In genomic region chr5:40401965-40402364, GRCh38 we compare ENCODE assay signal across 10 cellular contexts.
A peak's percentile ranks its signal among the peaks of the same experiment; 100 is the strongest.
DNase-seq lines count a peak whose midpoint lies in the region; ATAC-seq and TF ChIP-seq lines count a peak whose summit lies in the region.
"Had no signal": no experiment of that assay in that cellular context is flagged by ENCODE, and none has a peak within 500 bp of the region (broad histone marks: within the 10 kb centered on the region; RNA-seq: fewer than 3 reads in every experiment).

No MANE protein-coding gene starts in this region.

- H3K27me3 ChIP-seq in CD8-positive, alpha-beta T cell (ENCODE audit: insufficient read depth, low read length): no peaks in the 10 kb centered on the region
- H3K27me3 ChIP-seq in tibial artery: no peaks in the 10 kb centered on the region
- H3K27me3 ChIP-seq: right lobe of liver had no signal

- TF ChIP-seq CTCF in CD8-positive, alpha-beta T cell (IDR thresholded peaks at IDR 0.05): no peak
- TF ChIP-seq CTCF in mucosa of descending colon (IDR thresholded peaks at IDR 0.05): no peak
- TF ChIP-seq CTCF in tibial artery (IDR thresholded peaks at IDR 0.05): no peak

- ATAC-seq in CD8-positive, alpha-beta T cell: peak; percentile 19
- peak; percentile 38 for ATAC-seq in mucosa of descending colon
- no peak for ATAC-seq in HG03280 (IDR thresholded peaks at IDR 0.05; ENCODE audit: unreplicated experiment)

- peaks cover 2% of the 10 kb centered on the region for H3K36me3 Mint-ChIP-seq in CD8-positive, alpha-beta T cell
- H3K36me3 Mint-ChIP-seq in activated T-helper 2 cell treated with anti-CD3 and anti-CD28 coated beads, Interferon-gamma antibody, Interleukin-2, Interleukin-4, amounts not matched to agents 10 μg/mL and 5 μg/mL and 100 μg/mL, durations not matched to agents 14 hours and 24 hours and 36 hours (ENCODE audit: low read depth): peaks cover 24% of the 10 kb centered on the region
- H3K36me3 Mint-ChIP-seq: type B pancreatic cell had no signal

- no peaks in the 10 kb centered on the region for H3K27me3 Mint-ChIP-seq in CD8-positive, alpha-beta T cell (ENCODE audit: low read depth)
- H3K27me3 Mint-ChIP-seq in activated T-helper 2 cell treated with anti-CD3 and anti-CD28 coated beads, Interferon-gamma antibody, Interleukin-2, Interleukin-4, amounts not matched to agents 10 μg/mL and 5 μg/mL and 100 μg/mL, durations not matched to agents 14 hours and 24 hours and 36 hours (ENCODE audit: low read depth): no peaks in the 10 kb centered on the region

- no peaks in the 10 kb centered on the region for H3K36me3 ChIP-seq in CD8-positive, alpha-beta T cell (ENCODE audit: insufficient read depth, low read length)
- H3K36me3 ChIP-seq in mucosa of descending colon (ENCODE audit: low read depth): no peaks in the 10 kb centered on the region
- H3K36me3 ChIP-seq in tibial artery: no peaks in the 10 kb centered on the region
- H3K36me3 ChIP-seq: right lobe of liver had no signal

- peaks cover 2% of the 10 kb centered on the region for H3K9me3 Mint-ChIP-seq in CD8-positive, alpha-beta T cell
- H3K9me3 Mint-ChIP-seq in activated T-helper 2 cell treated with anti-CD3 and anti-CD28 coated beads, Interferon-gamma antibody, Interleukin-2, Interleukin-4, amounts not matched to agents 10 μg/mL and 5 μg/mL and 100 μg/mL, durations not matched to agents 14 hours and 24 hours and 36 hours: no peaks in the 10 kb centered on the region
- H3K9me3 Mint-ChIP-seq: type B pancreatic cell had no signal

- DNase-seq in CD8-positive, alpha-beta T cell: peak in 3 of 7 experiments; percentile 40 to 55 (median 42)
- DNase-seq in NOMO-1 treated with DMSO at 0.1 percent for 48 hours (lab: John Stamatoyannopoulos, UW; ENCODE audit: unreplicated experiment): peak; percentile 67
- no peak for DNase-seq in activated T-helper 2 cell treated with anti-CD3 and anti-CD28 coated beads, Interferon-gamma antibody, Interleukin-2, Interleukin-4, amounts not matched to agents 10 μg/mL and 5 μg/mL and 100 μg/mL, durations not matched to agents 14 hours and 24 hours and 36 hours (ENCODE audit: low spot score)
- no peak for DNase-seq in mucosa of descending colon
- DNase-seq in SW480 (ENCODE audit: low spot score): no peak
- no peak for DNase-seq in hepatic stellate cell (ENCODE audit: low spot score)
- no peak for DNase-seq in tibial artery
- DNase-seq: right lobe of liver had no signal

- peaks cover 62% of the 10 kb centered on the region for H3K4me1 Mint-ChIP-seq in CD8-positive, alpha-beta T cell (ENCODE audit: low read depth)
- peaks cover 73% of the 10 kb centered on the region for H3K4me1 Mint-ChIP-seq in activated T-helper 2 cell treated with anti-CD3 and anti-CD28 coated beads, Interferon-gamma antibody, Interleukin-2, Interleukin-4, amounts not matched to agents 10 μg/mL and 5 μg/mL and 100 μg/mL, durations not matched to agents 14 hours and 24 hours and 36 hours (ENCODE audit: low read depth)

- peak overlapping the region; percentile 27 for H3K27ac Mint-ChIP-seq in CD8-positive, alpha-beta T cell
- H3K27ac Mint-ChIP-seq in activated T-helper 2 cell treated with anti-CD3 and anti-CD28 coated beads, Interferon-gamma antibody, Interleukin-2, Interleukin-4, amounts not matched to agents 10 μg/mL and 5 μg/mL and 100 μg/mL, durations not matched to agents 14 hours and 24 hours and 36 hours: peak overlapping the region; percentile 31
- H3K27ac Mint-ChIP-seq: type B pancreatic cell had no signal

- POLR2A ChIA-PET in CD8-positive, alpha-beta T cell (lab: Charles Lee): interaction anchor here (1.2 to 1.9 kb wide), 2 partner anchors 8 to 12 kb away, joined by 3 to 10 read pairs; no protein-coding TSS in a partner anchor

- CTCF ChIA-PET in CD8-positive, alpha-beta T cell (lab: Charles Lee): interaction anchor here (1.0 kb wide), 1 partner anchor 8 kb away, joined by 4 read pairs; no protein-coding TSS in a partner anchor

- no peak overlapping the region for H3K4me3 ChIP-seq in CD8-positive, alpha-beta T cell (ENCODE audit: low read depth, low read length)
- H3K4me3 ChIP-seq in mucosa of descending colon (no peak overlapping the region), tibial artery (no peak overlapping the region)
- H3K4me3 ChIP-seq: right lobe of liver had no signal

- no peak overlapping the region for H3K27ac ChIP-seq in CD8-positive, alpha-beta T cell (ENCODE audit: low read depth, low read length)
- H3K27ac ChIP-seq in tibial artery: no peak overlapping the region
- H3K27ac ChIP-seq: right lobe of liver had no signal

- intact Hi-C loops in CD8-positive, alpha-beta T cell (cut with DNase I, micrococcal nuclease): no loop called here
- intact Hi-C loops in activated T-helper 2 cell treated with anti-CD3 and anti-CD28 coated beads, Interferon-gamma antibody, Interleukin-2, Interleukin-4, amounts not matched to agents 10 μg/mL and 5 μg/mL and 100 μg/mL, durations not matched to agents 14 hours and 24 hours and 36 hours (cut with micrococcal nuclease): loop anchor here (1.0 to 10.0 kb wide), 4 partner anchors 8 to 1187 kb away; partner anchors contain the start of genes FYB1 and RPL37
- intact Hi-C loops in mucosa of descending colon (cut with DNase I, micrococcal nuclease): no loop called here
- intact Hi-C loops in tibial artery (cut with DNase I; ENCODE audit: low total_unique reads): no loop called here

- no peaks in the 10 kb centered on the region for H3K9me3 ChIP-seq in CD8-positive, alpha-beta T cell (ENCODE audit: low read length)
- H3K9me3 ChIP-seq in mucosa of descending colon (no peaks in the 10 kb centered on the region), tibial artery (no peaks in the 10 kb centered on the region)
- H3K9me3 ChIP-seq: right lobe of liver had no signal

- no peak overlapping the region for H3K4me3 Mint-ChIP-seq in CD8-positive, alpha-beta T cell
- no peak overlapping the region for H3K4me3 Mint-ChIP-seq in activated T-helper 2 cell treated with anti-CD3 and anti-CD28 coated beads, Interferon-gamma antibody, Interleukin-2, Interleukin-4, amounts not matched to agents 10 μg/mL and 5 μg/mL and 100 μg/mL, durations not matched to agents 14 hours and 24 hours and 36 hours (ENCODE audit: low read depth)
- H3K4me3 Mint-ChIP-seq: type B pancreatic cell had no signal

- peaks cover 30% of the 10 kb centered on the region for H3K4me1 ChIP-seq in CD8-positive, alpha-beta T cell (ENCODE audit: insufficient read depth, low read length)
- peaks cover under 1% of the 10 kb centered on the region for H3K4me1 ChIP-seq in mucosa of descending colon (ENCODE audit: low read depth)
- H3K4me1 ChIP-seq in tibial artery: no peaks in the 10 kb centered on the region
- H3K4me1 ChIP-seq: right lobe of liver had no signal
